ENCODE assay signal across 22 cellular contexts in genomic region chr18:2310824-2311349, GRCh38.
"Had no signal": no experiment of that assay in that cellular context is flagged by ENCODE, and none has a peak within 500 bp of the region (broad histone marks: within the 10 kb centered on the region; RNA-seq: fewer than 3 reads in every experiment).

No MANE protein-coding gene starts in this region.

- H3K27me3 ChIP-seq: gastrocnemius medialis, right lobe of liver, testis, tibial nerve, upper lobe of right lung had no signal

- FAIRE-seq: keratinocyte had no signal

- H3K9me3 ChIP-seq: esophagus muscularis mucosa, gastrocnemius medialis, neutrophil, psoas muscle, right lobe of liver, spleen, testis, tibial nerve, upper lobe of right lung had no signal

- H3K36me3 ChIP-seq: esophagus muscularis mucosa, gastrocnemius medialis, neutrophil, right lobe of liver, spleen, tibial nerve, upper lobe of right lung had no signal

- ATAC-seq: gastrocnemius medialis; left cardiac atrium; naive thymus-derived CD4-positive, alpha-beta T cell; psoas muscle; right lobe of liver; stimulated activated naive B cell treated with anti-CD40 and anti-IgM and Interleukin-4, amounts not matched to agents 10 μg/mL and 1 μg/mL and 100 μg/mL, for 72 hours; stimulated activated naive CD8-positive, alpha-beta T cell treated with anti-CD3 and anti-CD28 coated beads, Interleukin-15, amount 100 ng/mL, for 72 hours; upper lobe of right lung had no signal

- H3K27ac ChIP-seq: epithelial cell of prostate, esophagus muscularis mucosa, gastrocnemius medialis, neutrophil, psoas muscle, right lobe of liver, spleen, testis, tibial nerve, upper lobe of right lung had no signal

- DNase-seq: effector memory CD4-positive, alpha-beta T cell; gastrocnemius medialis; immature natural killer cell; left cardiac atrium; naive thymus-derived CD4-positive, alpha-beta T cell; nephron progenitor cell; psoas muscle; retina; right lobe of liver; spleen; stimulated activated CD4-positive, alpha-beta T cell treated with anti-CD3 and anti-CD28 coated beads, Interleukin-15, amount 100 ng/mL, for 24 hours; stimulated activated CD4-positive, alpha-beta T cell treated with anti-CD3 and anti-CD28 coated beads, Interleukin-1b, Interleukin-23, amount 100 ng/mL, for 48 hours; stimulated activated CD4-positive, alpha-beta T cell treated with anti-CD3 and anti-CD28 coated beads, Interleukin-4, amount 100 ng/mL, for 24 hours; stimulated activated naive B cell treated with anti-CD40 and anti-IgM and Interleukin-4, amounts not matched to agents 10 μg/mL and 1 μg/mL and 100 μg/mL, for 72 hours; stimulated activated naive CD8-positive, alpha-beta T cell treated with anti-CD3 and anti-CD28 coated beads, Interleukin-15, amount 100 ng/mL, for 72 hours; testis; upper lobe of right lung had no signal

- H3K4me1 ChIP-seq: esophagus muscularis mucosa, gastrocnemius medialis, psoas muscle, right lobe of liver, spleen, testis, tibial nerve, upper lobe of right lung had no signal

- H3K4me3 ChIP-seq: esophagus muscularis mucosa, gastrocnemius medialis, psoas muscle, right lobe of liver, spleen, testis, tibial nerve, upper lobe of right lung had no signal
